In the genomic region with DNA sequence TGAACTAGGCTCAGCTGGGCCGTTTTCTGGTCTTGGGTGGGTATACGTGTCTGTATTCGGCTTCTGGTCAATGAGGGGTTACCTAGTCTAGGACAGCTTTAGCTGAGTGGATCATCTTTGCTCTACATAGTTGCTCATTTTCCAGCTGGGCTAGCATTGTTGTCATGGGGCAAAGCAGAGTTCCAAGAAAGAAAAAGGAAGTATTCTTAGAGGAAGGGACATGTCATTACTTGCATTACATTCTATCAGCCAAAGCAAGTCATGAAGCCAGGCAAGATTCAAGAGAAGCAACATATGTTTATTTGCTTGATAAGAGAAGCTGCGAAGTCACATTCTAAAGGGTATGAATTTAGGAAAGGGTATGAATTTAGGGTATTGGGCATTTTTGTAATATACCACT, we compare ENCODE assay signal across 20 cellular contexts.
"Had no signal": no experiment of that assay in that cellular context is flagged by ENCODE, and none has a peak within 500 bp of the region (broad histone marks: within the 10 kb centered on the region; RNA-seq: fewer than 3 reads in every experiment).

No MANE protein-coding gene starts in this region.

- H3K9me3 ChIP-seq: ovary, right atrium auricular region, sigmoid colon, testis, tibial nerve, upper lobe of right lung had no signal

- H3K27ac ChIP-seq: coronary artery, dorsolateral prefrontal cortex, hepatocyte, ovary, right atrium auricular region, sigmoid colon, skin epidermis, testis, tibial nerve, upper lobe of right lung had no signal

- DNase-seq: dorsolateral prefrontal cortex; effector memory CD4-positive, alpha-beta T cell; foreskin melanocyte; head of caudate nucleus; kidney glomerular epithelial cell; naive thymus-derived CD8-positive, alpha-beta T cell; ovary; sigmoid colon; stimulated activated CD4-positive, alpha-beta T cell treated with anti-CD3 and anti-CD28 coated beads, Interleukin-2, amount 100 ng/mL, for 24 hours; stimulated activated CD4-positive, alpha-beta T cell treated with anti-CD3 and anti-CD28 coated beads, Interleukin-4, amount 100 ng/mL, for 4 hours; stimulated activated naive B cell treated with anti-CD40 and anti-IgM and Interleukin-4, amounts not matched to agents 10 μg/mL and 1 μg/mL and 100 μg/mL, for 72 hours; stimulated activated naive CD8-positive, alpha-beta T cell treated with anti-CD3 and anti-CD28 coated beads, Interleukin-15, amount 100 ng/mL, for 72 hours; testis; upper lobe of right lung had no signal

- H3K27ac Mint-ChIP-seq: naive thymus-derived CD8-positive, alpha-beta T cell; stimulated activated naive B cell treated with anti-CD40 and anti-IgM and Interleukin-4, amounts not matched to agents 10 μg/mL and 1 μg/mL and 100 μg/mL, for 72 hours; stimulated activated naive CD8-positive, alpha-beta T cell treated with anti-CD3 and anti-CD28 coated beads, Interleukin-15, amount 100 ng/mL, for 72 hours had no signal

- H3K4me3 ChIP-seq: coronary artery, dorsolateral prefrontal cortex, hepatocyte, ovary, right atrium auricular region, sigmoid colon, skin epidermis, testis, tibial nerve, upper lobe of right lung had no signal

- H3K27me3 ChIP-seq: dorsolateral prefrontal cortex, hepatocyte, ovary, right atrium auricular region, sigmoid colon, testis, tibial nerve, upper lobe of right lung had no signal

- ATAC-seq: naive thymus-derived CD8-positive, alpha-beta T cell; stimulated activated naive B cell treated with anti-CD40 and anti-IgM and Interleukin-4, amounts not matched to agents 10 μg/mL and 1 μg/mL and 100 μg/mL, for 72 hours; stimulated activated naive CD8-positive, alpha-beta T cell treated with anti-CD3 and anti-CD28 coated beads, Interleukin-15, amount 100 ng/mL, for 72 hours; upper lobe of right lung had no signal

- H3K4me1 ChIP-seq: right atrium auricular region, sigmoid colon, testis, tibial nerve, upper lobe of right lung had no signal

- H3K4me3 Mint-ChIP-seq: naive thymus-derived CD8-positive, alpha-beta T cell; neural crest cell; stimulated activated naive B cell treated with anti-CD40 and anti-IgM and Interleukin-4, amounts not matched to agents 10 μg/mL and 1 μg/mL and 100 μg/mL, for 72 hours; stimulated activated naive CD8-positive, alpha-beta T cell treated with anti-CD3 and anti-CD28 coated beads, Interleukin-15, amount 100 ng/mL, for 72 hours had no signal

- H3K36me3 Mint-ChIP-seq: naive thymus-derived CD8-positive, alpha-beta T cell had no signal

- H3K36me3 ChIP-seq: ovary, right atrium auricular region, sigmoid colon, tibial nerve, upper lobe of right lung had no signal

- H3K27me3 Mint-ChIP-seq: stimulated activated naive B cell treated with anti-CD40 and anti-IgM and Interleukin-4, amounts not matched to agents 10 μg/mL and 1 μg/mL and 100 μg/mL, for 72 hours; stimulated activated naive CD8-positive, alpha-beta T cell treated with anti-CD3 and anti-CD28 coated beads, Interleukin-15, amount 100 ng/mL, for 72 hours had no signal

- H3K4me1 Mint-ChIP-seq: stimulated activated naive CD8-positive, alpha-beta T cell treated with anti-CD3 and anti-CD28 coated beads, Interleukin-15, amount 100 ng/mL, for 72 hours had no signal
